Comparison of ENCODE assay signal across 17 cellular contexts in the genomic region with DNA sequence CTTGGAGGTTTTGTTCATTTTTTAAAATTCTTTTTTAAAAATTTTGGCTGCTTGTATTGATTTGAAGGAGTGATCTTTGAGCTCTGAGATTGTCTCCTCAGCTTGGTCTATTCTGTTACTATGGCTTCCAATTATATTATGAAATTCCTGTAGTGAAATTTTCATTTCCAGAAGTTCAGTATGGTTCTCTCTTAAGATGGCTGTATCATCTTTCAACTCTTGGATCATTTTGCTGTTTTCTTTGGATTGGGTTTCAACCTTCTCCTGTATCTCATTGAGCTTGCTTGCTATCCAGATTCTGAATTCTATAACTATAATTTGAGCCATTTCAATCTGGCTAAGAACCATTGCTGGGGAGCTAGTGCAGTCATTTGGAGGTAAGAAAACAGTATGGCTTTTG.
DNase-seq lines count a peak whose midpoint lies in the region; FAIRE-seq and TF ChIP-seq lines count a peak whose summit lies in the region.
"Had no signal": no experiment of that assay in that cellular context is flagged by ENCODE, and none has a peak within 500 bp of the region (broad histone marks: within the 10 kb centered on the region; RNA-seq: fewer than 3 reads in every experiment).

No MANE protein-coding gene starts in this region.

- H3K9me3 ChIP-seq in astrocyte (ENCODE audit: insufficient read depth, low read depth, low read length) = no peaks in the 10 kb centered on the region
- peaks cover 0 to 4% (median 0%) of the 10 kb centered on the region in 8 donors for H3K9me3 ChIP-seq in spleen
- no peaks in the 10 kb centered on the region for H3K9me3 ChIP-seq in prostate gland
- H3K9me3 ChIP-seq: BE2C, HAP-1 had no signal

- TF ChIP-seq POLR2A in spleen (IDR thresholded peaks at IDR 0.05) = no peak
- TF ChIP-seq POLR2A in prostate gland (IDR thresholded peaks at IDR 0.05) = no peak

- H3K4me1 Mint-ChIP-seq in astrocyte (ENCODE audit: low read depth, unreplicated experiment) = no peaks in the 10 kb centered on the region
- H3K4me1 Mint-ChIP-seq: CD4-positive, CD25-positive, alpha-beta regulatory T cell; CD8-positive, alpha-beta memory T cell had no signal

- no peak overlapping the region for H2AFZ ChIP-seq in astrocyte (ENCODE audit: low read depth, low read length)
- H2AFZ ChIP-seq: GM23248 had no signal

- DNase-seq in astrocyte (ENCODE audit: low read depth) = no peak
- DNase-seq in fibroblast of gingiva (ENCODE audit: low read depth) = peak; percentile 88
- peak; percentile 14 for DNase-seq in myocyte (ENCODE audit: low read depth)
- DNase-seq in spleen = no peak
- no peak for DNase-seq in DMS 273 (lab: John Stamatoyannopoulos, UW; ENCODE audit: unreplicated experiment)
- no peak for DNase-seq in prostate gland (ENCODE audit: low spot score)
- no peak for DNase-seq in LoVo (ENCODE audit: low spot score)
- DNase-seq: BE2C; C1 segment of cervical spinal cord; CD4-positive, CD25-positive, alpha-beta regulatory T cell; CD8-positive, alpha-beta memory T cell; COR-L47; GM23248 had no signal

- H3K36me3 Mint-ChIP-seq in astrocyte (ENCODE audit: low read depth, unreplicated experiment) = no peaks in the 10 kb centered on the region
- H3K36me3 Mint-ChIP-seq: CD4-positive, CD25-positive, alpha-beta regulatory T cell had no signal

- intact Hi-C loops in spleen (cut with DNase I; ENCODE audit: low total_unique reads) (no loop called here), prostate gland (cut with DNase I) (no loop called here)

- H3K4me2 ChIP-seq in astrocyte (ENCODE audit: low read length) = no peak overlapping the region

- no peaks in the 10 kb centered on the region for H3K27me3 ChIP-seq in astrocyte (ENCODE audit: insufficient read depth, low read length)
- H3K27me3 ChIP-seq in spleen (replicated peaks in 1 of 7) = no peaks in the 10 kb centered on the region
- no peaks in the 10 kb centered on the region for H3K27me3 ChIP-seq in prostate gland (replicated peaks; ENCODE audit: insufficient read depth)
- H3K27me3 ChIP-seq: BE2C had no signal

- H3K9ac ChIP-seq in astrocyte (ENCODE audit: low read length) = no peak overlapping the region
- H3K9ac ChIP-seq: GM23248 had no signal

- H3K79me2 ChIP-seq in astrocyte (ENCODE audit: insufficient read depth, low read length) = no peaks in the 10 kb centered on the region

- FAIRE-seq in astrocyte (lab: Jason Lieb, UNC) = peak; percentile 79
- FAIRE-seq: G401.6, GM12891, GM19239 had no signal

- no peaks in the 10 kb centered on the region for H3K9me3 Mint-ChIP-seq in astrocyte (ENCODE audit: unreplicated experiment)

- H3K4me3 ChIP-seq in astrocyte (ENCODE audit: insufficient read depth, low read depth, low read length) = no peak overlapping the region
- no peak overlapping the region for H3K4me3 ChIP-seq in spleen
- H3K4me3 ChIP-seq in prostate gland = no peak overlapping the region
- H3K4me3 ChIP-seq: GM23248, HAP-1 had no signal

- no peaks in the 10 kb centered on the region for H4K20me1 ChIP-seq in astrocyte (ENCODE audit: insufficient read depth, low read length)

- no peaks in the 10 kb centered on the region for H3K36me3 ChIP-seq in astrocyte (ENCODE audit: insufficient read depth, low read length)
- no peaks in the 10 kb centered on the region for H3K36me3 ChIP-seq in spleen
- no peaks in the 10 kb centered on the region for H3K36me3 ChIP-seq in prostate gland
- H3K36me3 ChIP-seq: BE2C, HAP-1 had no signal

- H3K27ac Mint-ChIP-seq in astrocyte (ENCODE audit: unreplicated experiment) = no peak overlapping the region
- H3K27ac Mint-ChIP-seq: CD4-positive, CD25-positive, alpha-beta regulatory T cell; CD8-positive, alpha-beta memory T cell had no signal

- H3K27ac ChIP-seq in astrocyte (ENCODE audit: low read depth, low read length) (no peak overlapping the region), spleen (no peak overlapping the region), prostate gland (no peak overlapping the region)
- H3K27ac ChIP-seq: GM23248 had no signal

- no peak overlapping the region for H3K4me3 Mint-ChIP-seq in astrocyte (ENCODE audit: unreplicated experiment)
- H3K4me3 Mint-ChIP-seq: CD4-positive, CD25-positive, alpha-beta regulatory T cell; CD8-positive, alpha-beta memory T cell had no signal

- no peaks in the 10 kb centered on the region for H3K4me1 ChIP-seq in astrocyte (ENCODE audit: insufficient read depth, low read length)
- H3K4me1 ChIP-seq in spleen = no peaks in the 10 kb centered on the region
- no peaks in the 10 kb centered on the region for H3K4me1 ChIP-seq in prostate gland (replicated peaks)
- H3K4me1 ChIP-seq: BE2C, HAP-1 had no signal

- H3K27me3 Mint-ChIP-seq in astrocyte (ENCODE audit: low read depth, unreplicated experiment) = peaks cover 2% of the 10 kb centered on the region
- H3K27me3 Mint-ChIP-seq: CD4-positive, CD25-positive, alpha-beta regulatory T cell; CD8-positive, alpha-beta memory T cell had no signal

- TF ChIP-seq CTCF in astrocyte (IDR thresholded peaks at IDR 0.05; ENCODE audit: insufficient read depth, low read depth, low read length) = no peak
- no peak for TF ChIP-seq CTCF in spleen (IDR thresholded peaks at IDR 0.05 in 8 of 11, conservative IDR thresholded peaks at IDR 0.05 in 3 of 11)
- no peak for TF ChIP-seq CTCF in prostate gland (IDR thresholded peaks at IDR 0.05)

Comparison
In these comparisons a context has a peak if more than half of its experiments do, and no peak if none do; other contexts are left out.
1. DNase-seq: peak in fibroblast of gingiva (single experiment) and myocyte (single experiment); none in astrocyte (single experiment), spleen (single experiment), DMS 273 (single experiment), prostate gland (single experiment) and LoVo (single experiment).